Comparison of ENCODE assay signal across 1 cellular context in the genomic region with DNA sequence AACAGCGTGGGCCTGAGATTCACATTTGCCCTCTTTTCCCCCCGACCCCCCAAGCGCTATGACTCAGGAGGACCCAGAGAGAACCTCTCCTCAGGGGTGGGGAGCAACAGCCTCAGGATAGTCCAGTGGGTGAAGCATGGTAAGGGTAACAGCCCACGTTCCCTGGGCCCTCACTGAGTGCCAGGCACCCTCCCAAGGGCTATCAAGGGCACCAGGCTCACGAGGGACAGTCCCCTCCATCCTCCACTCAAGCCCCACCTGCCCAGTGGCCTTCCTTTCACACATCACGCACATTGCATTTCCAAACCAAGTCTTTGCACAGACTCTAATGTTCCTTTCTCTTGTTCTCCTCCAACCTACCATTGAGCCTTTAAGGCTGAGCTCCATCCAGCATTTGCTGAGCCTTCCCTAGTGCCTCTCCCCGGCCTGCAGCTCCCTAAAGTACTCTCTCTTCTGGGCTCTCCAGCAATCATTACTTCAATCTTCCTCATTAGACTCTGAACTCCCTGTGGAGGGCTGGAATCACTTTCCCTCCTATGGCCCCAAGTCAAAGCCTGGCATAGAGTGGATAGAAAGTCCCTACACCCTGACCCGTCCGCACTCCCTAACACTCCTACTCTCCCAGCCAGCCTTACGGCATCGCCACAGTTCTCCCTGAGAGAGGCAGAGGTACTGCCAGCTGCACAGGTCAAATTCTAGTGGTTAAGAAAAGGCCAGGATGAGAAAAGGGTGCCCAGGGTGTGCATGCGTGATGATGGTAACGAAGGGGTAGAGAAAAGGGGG.
TF ChIP-seq lines count a peak whose summit lies in the region.

No MANE protein-coding gene starts in this region.

TF ChIP-seq in HEK293, 187 proteins besides CTCF, POLR2A, EP300 and RAD21 (continued from another document):
- TF ChIP-seq ZBTB8A (tag by site-specific recombination; IDR thresholded peaks at IDR 0.05): peak; percentile 20; the same call in 1 of the 2 replicates
- TF ChIP-seq ZNF169 (tag by site-specific recombination; IDR thresholded peaks at IDR 0.05): no peak
- TF ChIP-seq, protein P1, sequence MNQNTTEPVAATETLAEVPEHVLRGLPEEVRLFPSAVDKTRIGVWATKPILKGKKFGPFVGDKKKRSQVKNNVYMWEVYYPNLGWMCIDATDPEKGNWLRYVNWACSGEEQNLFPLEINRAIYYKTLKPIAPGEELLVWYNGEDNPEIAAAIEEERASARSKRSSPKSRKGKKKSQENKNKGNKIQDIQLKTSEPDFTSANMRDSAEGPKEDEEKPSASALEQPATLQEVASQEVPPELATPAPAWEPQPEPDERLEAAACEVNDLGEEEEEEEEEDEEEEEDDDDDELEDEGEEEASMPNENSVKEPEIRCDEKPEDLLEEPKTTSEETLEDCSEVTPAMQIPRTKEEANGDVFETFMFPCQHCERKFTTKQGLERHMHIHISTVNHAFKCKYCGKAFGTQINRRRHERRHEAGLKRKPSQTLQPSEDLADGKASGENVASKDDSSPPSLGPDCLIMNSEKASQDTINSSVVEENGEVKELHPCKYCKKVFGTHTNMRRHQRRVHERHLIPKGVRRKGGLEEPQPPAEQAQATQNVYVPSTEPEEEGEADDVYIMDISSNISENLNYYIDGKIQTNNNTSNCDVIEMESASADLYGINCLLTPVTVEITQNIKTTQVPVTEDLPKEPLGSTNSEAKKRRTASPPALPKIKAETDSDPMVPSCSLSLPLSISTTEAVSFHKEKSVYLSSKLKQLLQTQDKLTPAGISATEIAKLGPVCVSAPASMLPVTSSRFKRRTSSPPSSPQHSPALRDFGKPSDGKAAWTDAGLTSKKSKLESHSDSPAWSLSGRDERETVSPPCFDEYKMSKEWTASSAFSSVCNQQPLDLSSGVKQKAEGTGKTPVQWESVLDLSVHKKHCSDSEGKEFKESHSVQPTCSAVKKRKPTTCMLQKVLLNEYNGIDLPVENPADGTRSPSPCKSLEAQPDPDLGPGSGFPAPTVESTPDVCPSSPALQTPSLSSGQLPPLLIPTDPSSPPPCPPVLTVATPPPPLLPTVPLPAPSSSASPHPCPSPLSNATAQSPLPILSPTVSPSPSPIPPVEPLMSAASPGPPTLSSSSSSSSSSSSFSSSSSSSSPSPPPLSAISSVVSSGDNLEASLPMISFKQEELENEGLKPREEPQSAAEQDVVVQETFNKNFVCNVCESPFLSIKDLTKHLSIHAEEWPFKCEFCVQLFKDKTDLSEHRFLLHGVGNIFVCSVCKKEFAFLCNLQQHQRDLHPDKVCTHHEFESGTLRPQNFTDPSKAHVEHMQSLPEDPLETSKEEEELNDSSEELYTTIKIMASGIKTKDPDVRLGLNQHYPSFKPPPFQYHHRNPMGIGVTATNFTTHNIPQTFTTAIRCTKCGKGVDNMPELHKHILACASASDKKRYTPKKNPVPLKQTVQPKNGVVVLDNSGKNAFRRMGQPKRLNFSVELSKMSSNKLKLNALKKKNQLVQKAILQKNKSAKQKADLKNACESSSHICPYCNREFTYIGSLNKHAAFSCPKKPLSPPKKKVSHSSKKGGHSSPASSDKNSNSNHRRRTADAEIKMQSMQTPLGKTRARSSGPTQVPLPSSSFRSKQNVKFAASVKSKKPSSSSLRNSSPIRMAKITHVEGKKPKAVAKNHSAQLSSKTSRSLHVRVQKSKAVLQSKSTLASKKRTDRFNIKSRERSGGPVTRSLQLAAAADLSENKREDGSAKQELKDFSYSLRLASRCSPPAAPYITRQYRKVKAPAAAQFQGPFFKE (tag by site-specific recombination; IDR thresholded peaks at IDR 0.05; ENCODE audit: borderline replicate concordance): no peak
- no peak for TF ChIP-seq ZNF114 (tag by site-specific recombination; IDR thresholded peaks at IDR 0.05)
- peak; percentile 61 for TF ChIP-seq ZBTB17 (tag by site-specific recombination; IDR thresholded peaks at IDR 0.05)
- TF ChIP-seq ZNF544 (tag by site-specific recombination; IDR thresholded peaks at IDR 0.05): no peak
